Comparison of ENCODE assay signal across 37 cellular contexts in genomic region chr1:23208527-23208926, GRCh38. TPM values are rescaled to one million over a fixed set of nuclear protein-coding genes. Genes with fewer than 3 reads are reported as not detected.
"Had no signal": no experiment of that assay in that cellular context is flagged by ENCODE, and none has a peak within 500 bp of the region (broad histone marks: within the 10 kb centered on the region; RNA-seq: fewer than 3 reads in every experiment).

No MANE protein-coding gene starts in this region.

- H3K36me3 ChIP-seq: adrenal gland, ascending aorta, brain microvascular endothelial cell, breast epithelium, cardiac muscle cell had no signal

- H3K27ac ChIP-seq: adrenal gland, ascending aorta, body of pancreas, brain microvascular endothelial cell, breast epithelium, cardiac muscle cell had no signal

- H3K4me1 ChIP-seq: adrenal gland, ascending aorta, body of pancreas, breast epithelium had no signal

- H3K9me3 ChIP-seq: adrenal gland, ascending aorta, body of pancreas, breast epithelium had no signal

- H3K27me3 ChIP-seq: adrenal gland, ascending aorta, body of pancreas, brain microvascular endothelial cell had no signal

- H3K4me3 ChIP-seq: adrenal gland, ascending aorta, body of pancreas, breast epithelium, cardiac muscle cell had no signal

- FAIRE-seq: astrocyte, bronchial epithelial cell had no signal

- ATAC-seq: activated naive CD4-positive, alpha-beta T cell treated with anti-CD3 and anti-CD28 coated beads, Interleukin-2, amount 50 U/mL, for 72 hours; activated naive CD8-positive, alpha-beta T cell treated with anti-CD3 and anti-CD28 coated beads, Interleukin-2, amount 50 U/mL, for 24 hours; activated T-cell treated with anti-CD3 and anti-CD28 coated beads, Interleukin-2, amount 50 U/mL, for 4 hours; activated T-cell treated with anti-CD3 and anti-CD28 coated beads, Interleukin-2, amount 50 U/mL, for 72 hours; activated T-helper 17 cell treated with anti-CD3 and anti-CD28 coated beads, Interleukin-2, amount 50 U/mL, for 72 hours; body of pancreas had no signal

- DNase-seq: activated effector memory CD4-positive, alpha-beta T cell treated with anti-CD3 and anti-CD28 coated beads, Interleukin-2, amount 50 U/mL, for 16 hours; activated effector memory CD4-positive, alpha-beta T cell treated with Interleukin-2 at 50 U/mL for 16 hours; activated gamma-delta T cell; activated gamma-delta T cell treated with Interleukin-2 at 50 U/mL for 16 hours; activated naive CD4-positive, alpha-beta T cell; activated naive CD4-positive, alpha-beta T cell treated with anti-CD3 and anti-CD28 coated beads for 36 hours; activated naive CD4-positive, alpha-beta T cell treated with anti-CD3 and anti-CD28 coated beads, Interleukin-2, amount 10 ng/mL, durations not matched to agents 7 days and 5 days; activated naive CD4-positive, alpha-beta T cell treated with anti-CD3 and anti-CD28 coated beads, Interleukin-2, amount 50 U/mL, for 16 hours; activated naive CD4-positive, alpha-beta T cell treated with Interleukin-2 at 50 U/mL for 16 hours; activated naive CD8-positive, alpha-beta T cell treated with anti-CD3 and anti-CD28 coated beads for 36 hours; activated naive CD8-positive, alpha-beta T cell treated with anti-CD3 and anti-CD28 coated beads, Interleukin-2, amount 10 ng/mL, durations not matched to agents 7 days and 5 days; activated naive CD8-positive, alpha-beta T cell treated with anti-CD3 and anti-CD28 coated beads, Interleukin-2, amount 50 U/mL, for 24 hours; activated T-cell treated with anti-CD3 and anti-CD28 coated beads, Interleukin-2, amount 50 U/mL, for 24 hours; activated T-cell treated with anti-CD3 and anti-CD28 coated beads, Interleukin-2, amount 50 U/mL, for 4 hours; activated T-cell treated with anti-CD3 and anti-CD28 coated beads, Interleukin-2, amount 50 U/mL, for 48 hours; activated T-cell treated with anti-CD3 and anti-CD28 coated beads, Interleukin-2, amount 50 U/mL, for 72 hours; adrenal gland; amniotic stem cell; amygdala; anterior cingulate cortex; aorta; body of pancreas; brain microvascular endothelial cell; caudate nucleus; central memory CD4-positive, alpha-beta T cell; cerebellar nuclear complex had no signal

RNA-seq across cellular contexts. Expression of gene HTR1D, which starts 8.8 kb away (rescaled TPM):
- total RNA-seq: activated naive CD4-positive, alpha-beta T cell treated with anti-CD3 and anti-CD28 coated beads for 36 hours; activated naive CD4-positive, alpha-beta T cell treated with anti-CD3 and anti-CD28 coated beads, Interleukin-2, amount 50 U/mL, for 72 hours; activated naive CD8-positive, alpha-beta T cell treated with anti-CD3 and anti-CD28 coated beads for 36 hours; activated naive CD8-positive, alpha-beta T cell treated with anti-CD3 and anti-CD28 coated beads, Interleukin-2, amount 10 ng/mL, durations not matched to agents 7 days and 5 days; activated T-cell treated with anti-CD3 and anti-CD28 coated beads, Interleukin-2, amount 50 U/mL, for 4 hours; activated T-cell treated with anti-CD3 and anti-CD28 coated beads, Interleukin-2, amount 50 U/mL, for 72 hours; activated T-helper 1 cell treated with anti-CD3 and anti-CD28 coated beads, Interleukin-12 subunit alpha, Interleukin-12 subunit beta, Interleukin-2, Interleukin-4 antibody, amounts not matched to agents 30 ng/mL and 10 ng/mL and 1 ng/mL, durations not matched to agents 14 hours and 24 hours and 36 hours; activated T-helper 17 cell treated with anti-CD3 and anti-CD28 coated beads, Interleukin-2, amount 50 U/mL, for 72 hours; activated T-helper 2 cell treated with anti-CD3 and anti-CD28 coated beads, Interferon-gamma antibody, Interleukin-2, Interleukin-4, amounts not matched to agents 10 μg/mL and 5 μg/mL and 100 μg/mL, durations not matched to agents 14 hours and 24 hours and 36 hours; adrenal gland; aorta; ascending aorta; body of pancreas; breast epithelium; cardiac septum; cerebellum had no signal
- polyA plus RNA-seq: cardiac muscle cell had no signal
